In genomic region chr22:32123657-32124056, GRCh38 we compare ENCODE assay signal across 22 cellular contexts. TPM values are rescaled to one million over a fixed set of nuclear protein-coding genes. Genes with fewer than 3 reads are reported as not detected.
DNase-seq lines count a peak whose midpoint lies in the region; ATAC-seq, FAIRE-seq and TF ChIP-seq lines count a peak whose summit lies in the region.
"Had no signal": no experiment of that assay in that cellular context is flagged by ENCODE, and none has a peak within 500 bp of the region (broad histone marks: within the 10 kb centered on the region; RNA-seq: fewer than 3 reads in every experiment).

No MANE protein-coding gene starts in this region.

- peak; percentile 31 for ATAC-seq in mucosa of descending colon
- ATAC-seq in activated naive CD4-positive, alpha-beta T cell treated with anti-CD3 and anti-CD28 coated beads, Interleukin-2, amount 50 U/mL, for 72 hours = no peak
- ATAC-seq: activated CD8-positive, alpha-beta T cell treated with anti-CD3 and anti-CD28 coated beads, Interleukin-2, amount 10 ng/mL, durations not matched to agents 7 days and 5 days had no signal

- H3K9me3 Mint-ChIP-seq in activated naive CD4-positive, alpha-beta T cell treated with anti-CD3 and anti-CD28 coated beads, Interleukin-2, amount 50 U/mL, for 72 hours = no peaks in the 10 kb centered on the region
- H3K9me3 Mint-ChIP-seq: stimulated activated naive CD8-positive, alpha-beta T cell treated with anti-CD3 and anti-CD28 coated beads, Interleukin-15, Interleukin-2, amounts not matched to agents 100 ng/mL and 50 ng/mL, for 24 hours had no signal

- no peaks in the 10 kb centered on the region for H3K9me3 ChIP-seq in mucosa of descending colon
- H3K9me3 ChIP-seq: MG63 had no signal

- DNase-seq in ELF-1 (ENCODE audit: low read depth, low spot score) (peak; percentile 59), LNCaP clone FGC (ENCODE audit: low read depth) (no peak), bronchial epithelial cell (ENCODE audit: low read depth) (no peak), mucosa of descending colon (no peak), NCI-H82 treated with DMSO at 0.1 percent for 48 hours (lab: John Stamatoyannopoulos, UW; ENCODE audit: unreplicated experiment) (no peak), DMS114 treated with DMSO at 0.1 percent for 48 hours (lab: John Stamatoyannopoulos, UW; ENCODE audit: unreplicated experiment) (no peak)
- DNase-seq in activated naive CD4-positive, alpha-beta T cell treated with anti-CD3 and anti-CD28 coated beads, Interleukin-2, amount 50 U/mL, for 72 hours (ENCODE audit: low spot score in 2 of 2) = no peak
- no peak for DNase-seq in NK-92 treated with Interleukin-12 subunit alpha and Interleukin-12 subunit beta, amount 100 ng/mL, for 24 hours (lab: John Stamatoyannopoulos, UW)
- DNase-seq: activated CD8-positive, alpha-beta T cell treated with anti-CD3 and anti-CD28 coated beads, Interleukin-2, amount 10 ng/mL, durations not matched to agents 7 days and 5 days; amniotic stem cell; kidney glomerular epithelial cell; MG63; NCI-H2081 treated with DMSO at 0.1 percent for 48 hours; NCI-H69; SHP77 had no signal

- no peaks in the 10 kb centered on the region for H3K36me3 ChIP-seq in bronchial epithelial cell (ENCODE audit: control insufficient read depth, insufficient read depth, low read length)
- no peaks in the 10 kb centered on the region for H3K36me3 ChIP-seq in mucosa of descending colon (ENCODE audit: low read depth)
- H3K36me3 ChIP-seq: MG63 had no signal

- H3K36me3 Mint-ChIP-seq in activated naive CD4-positive, alpha-beta T cell treated with anti-CD3 and anti-CD28 coated beads, Interleukin-2, amount 50 U/mL, for 72 hours = no peaks in the 10 kb centered on the region

- H3K4me3 ChIP-seq in LNCaP clone FGC (ENCODE audit: low read depth, low read length) = no peak overlapping the region
- no peak overlapping the region for H3K4me3 ChIP-seq in bronchial epithelial cell (ENCODE audit: low read depth, low read length)
- no peak overlapping the region for H3K4me3 ChIP-seq in mucosa of descending colon
- H3K4me3 ChIP-seq: MG63 had no signal

- intact Hi-C loops in mucosa of descending colon (cut with DNase I, micrococcal nuclease) = no loop called here

- FAIRE-seq in bronchial epithelial cell (lab: Jason Lieb, UNC) = no peak
- FAIRE-seq: urothelium cell line had no signal

- peak; percentile 64 for TF ChIP-seq CTCF in LNCaP clone FGC (IDR thresholded peaks at IDR 0.05; ENCODE audit: control insufficient read depth, extremely low read depth, insufficient read depth)
- peak; percentile 14 for TF ChIP-seq CTCF in bronchial epithelial cell (IDR thresholded peaks at IDR 0.05; ENCODE audit: insufficient read depth, low read length, severe bottlenecking)
- TF ChIP-seq CTCF in mucosa of descending colon (IDR thresholded peaks at IDR 0.05) = no peak

- no peaks in the 10 kb centered on the region for H3K4me1 ChIP-seq in mucosa of descending colon (ENCODE audit: low read depth)
- H3K4me1 ChIP-seq: parathyroid adenoma had no signal

- no peak overlapping the region for H3K27ac Mint-ChIP-seq in activated naive CD4-positive, alpha-beta T cell treated with anti-CD3 and anti-CD28 coated beads, Interleukin-2, amount 50 U/mL, for 72 hours
- H3K27ac Mint-ChIP-seq: activated CD8-positive, alpha-beta T cell treated with anti-CD3 and anti-CD28 coated beads, Interleukin-2, amount 10 ng/mL, durations not matched to agents 7 days and 5 days; B cell; stimulated activated naive CD8-positive, alpha-beta T cell treated with anti-CD3 and anti-CD28 coated beads, Interleukin-15, Interleukin-2, amounts not matched to agents 100 ng/mL and 50 ng/mL, for 24 hours had no signal

- no peaks in the 10 kb centered on the region for H3K27me3 ChIP-seq in bronchial epithelial cell (ENCODE audit: control insufficient read depth, insufficient read depth, low read length)
- H3K27me3 ChIP-seq: MG63 had no signal

RNA-seq across cellular contexts. Expression of gene C22orf42, which starts 35.4 kb away (rescaled TPM):
- total RNA-seq in bronchial epithelial cell (not detected in 2 replicates), mucosa of descending colon (not detected)
- total RNA-seq in activated naive CD4-positive, alpha-beta T cell treated with anti-CD3 and anti-CD28 coated beads, Interleukin-2, amount 50 U/mL, for 72 hours = not detected
- total RNA-seq: activated CD8-positive, alpha-beta T cell treated with anti-CD3 and anti-CD28 coated beads, Interleukin-2, amount 10 ng/mL, durations not matched to agents 7 days and 5 days; B cell; chondrocyte; Daoy; glomerular endothelial cell had no signal
